ENCODE assay signal across 26 cellular contexts in the genomic region with DNA sequence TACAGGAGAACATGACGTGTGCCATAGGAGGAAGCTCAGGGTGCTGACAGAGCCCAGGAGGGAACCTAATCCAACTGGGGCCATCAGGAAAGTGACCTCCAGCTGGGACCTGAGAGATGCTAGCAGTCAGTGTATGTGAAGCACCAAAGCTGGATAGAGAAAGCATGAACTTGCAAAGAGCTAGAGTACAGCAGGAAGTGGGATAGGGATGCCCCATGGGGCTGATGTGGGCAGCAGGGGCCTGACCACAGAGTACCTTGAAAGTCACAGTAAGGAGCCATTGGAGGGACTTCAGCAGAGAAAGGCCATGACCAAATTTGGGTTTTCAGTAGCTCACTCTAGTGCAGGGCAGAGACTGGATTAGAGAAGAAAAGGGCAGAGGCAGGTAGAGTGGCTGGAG.
DNase-seq lines count a peak whose midpoint lies in the region; ATAC-seq, FAIRE-seq and TF ChIP-seq lines count a peak whose summit lies in the region.
"Had no signal": no experiment of that assay in that cellular context is flagged by ENCODE, and none has a peak within 500 bp of the region (broad histone marks: within the 10 kb centered on the region; RNA-seq: fewer than 3 reads in every experiment).

No MANE protein-coding gene starts in this region.

- TF ChIP-seq POLR2A in GM12878 (IDR thresholded peaks at IDR 0.05; ENCODE audit: low read depth, low read length), result no peak

- H3K4me1 Mint-ChIP-seq in CD4-positive, CD25-positive, alpha-beta regulatory T cell, result peaks cover 7 to 34% (median 20%) of the 10 kb centered on the region in 4 donors

- SMC1A ChIA-PET in GM12878 (lab: Charles Lee; ENCODE audit: uncharacterized antibody, unreplicated experiment), result interaction anchor here (1.6 kb wide), 1 partner anchor 23 kb away, joined by 4 read pairs; no protein-coding TSS in a partner anchor

- CTCF ChIA-PET in GM12878 (lab: Yijun Ruan, JAX), result interaction anchor here (0.8 kb wide), 1 partner anchor 62 kb away, joined by 3 read pairs; no protein-coding TSS in a partner anchor

- WGBS in GM12878 (ENCODE audit: insufficient coverage, insufficient replicate concordance, low lambda C conversion rate, missing lambda C conversion rate), result 40% methylated on average over 1 of the region's 1 CpG

- POLR2A ChIA-PET in GM12878 (lab: Charles Lee), result no interaction called here

- in situ Hi-C loops in GM12878 (cut with MboI), result no loop called here

- no peak for DNase-seq in CD4-positive, CD25-positive, alpha-beta regulatory T cell
- DNase-seq in GM12878 (ENCODE audit: low read depth, low spot score), result no peak
- no peak for DNase-seq in Right ventricle myocardium superior
- no peak for DNase-seq in KG1 (lab: John Stamatoyannopoulos, UW)
- DNase-seq: activated naive CD4-positive, alpha-beta T cell treated with anti-CD3 and anti-CD28 coated beads, Interleukin-2, amount 10 ng/mL, durations not matched to agents 7 days and 5 days; AML-193; amygdala; CD4-positive, alpha-beta T cell; heart right ventricle; kidney; NCI-H1417 treated with DMSO at 0.1 percent for 48 hours; NCI-H226; NCI-H774; SW 1271; T1000; testis had no signal

- peaks cover 9% of the 10 kb centered on the region for H3K4me1 ChIP-seq in CD4-positive, CD25-positive, alpha-beta regulatory T cell (ENCODE audit: control insufficient read depth, insufficient read depth, low read length, poor library complexity, severe bottlenecking)
- H3K4me1 ChIP-seq in GM12878 (ENCODE audit: control insufficient read depth, insufficient read depth, low read length), result no peaks in the 10 kb centered on the region
- H3K4me1 ChIP-seq: parathyroid adenoma, testis had no signal

- H3K27me3 Mint-ChIP-seq in CD4-positive, CD25-positive, alpha-beta regulatory T cell, result peaks cover 4% of the 10 kb centered on the region
- H3K27me3 Mint-ChIP-seq: CD4-positive, alpha-beta T cell; stimulated activated naive CD8-positive, alpha-beta T cell treated with anti-CD3 and anti-CD28 coated beads, Interleukin-15, Interleukin-2, amounts not matched to agents 100 ng/mL and 50 ng/mL, for 24 hours had no signal

- H3K27me3 ChIP-seq in CD4-positive, CD25-positive, alpha-beta regulatory T cell (ENCODE audit: control insufficient read depth, insufficient read depth, low read length), result no peaks in the 10 kb centered on the region
- H3K27me3 ChIP-seq in GM12878 (replicated peaks in 1 of 2; ENCODE audit: control insufficient read depth in 2 of 2, insufficient read depth in 2 of 2, low read length in 1 of 2), result no peaks in the 10 kb centered on the region; a peak in 1 of 4 replicates
- H3K27me3 ChIP-seq: heart right ventricle, testis had no signal

- no peak for TF ChIP-seq EP300 in GM12878 (IDR thresholded peaks at IDR 0.05; ENCODE audit: borderline replicate concordance in 1 of 2, control insufficient read depth in 1 of 2, low read depth in 2 of 2, low read length in 2 of 2)

- no peak overlapping the region for H3K4me2 ChIP-seq in GM12878 (ENCODE audit: control insufficient read depth, insufficient read depth)

- H3K4me3 Mint-ChIP-seq in CD4-positive, CD25-positive, alpha-beta regulatory T cell, result no peak overlapping the region
- H3K4me3 Mint-ChIP-seq: activated naive CD4-positive, alpha-beta T cell treated with anti-CD3 and anti-CD28 coated beads, Interleukin-2, amount 10 ng/mL, durations not matched to agents 7 days and 5 days; CD4-positive, alpha-beta T cell; stimulated activated naive CD8-positive, alpha-beta T cell treated with anti-CD3 and anti-CD28 coated beads, Interleukin-15, Interleukin-2, amounts not matched to agents 100 ng/mL and 50 ng/mL, for 24 hours; WTC11 had no signal

- H3K36me3 Mint-ChIP-seq in CD4-positive, CD25-positive, alpha-beta regulatory T cell, result peaks cover 8% of the 10 kb centered on the region
- H3K36me3 Mint-ChIP-seq: WTC11 had no signal

- H3K4me3 ChIP-seq in CD4-positive, CD25-positive, alpha-beta regulatory T cell (ENCODE audit: low read depth, low read length), result no peak overlapping the region
- H3K4me3 ChIP-seq in GM12878, result no peak overlapping the region
- H3K4me3 ChIP-seq: HAP-1, heart right ventricle, smooth muscle cell, testis had no signal

- no peak for ATAC-seq in CD4-positive, CD25-positive, alpha-beta regulatory T cell (ENCODE audit: low read depth in 2 of 2)
- peak; percentile 70 for ATAC-seq in GM21423 (IDR thresholded peaks at IDR 0.05; ENCODE audit: unreplicated experiment)
- ATAC-seq in HG03565 (IDR thresholded peaks at IDR 0.05; ENCODE audit: unreplicated experiment), result peak; percentile 40
- peak; percentile 64 for ATAC-seq in GM12878
- no peak for ATAC-seq in HG02970 (IDR thresholded peaks at IDR 0.05; ENCODE audit: low FRiP score, unreplicated experiment)
- no peak for ATAC-seq in Right ventricle myocardium superior (ENCODE audit: poor library complexity)
- ATAC-seq: heart right ventricle, WTC11 had no signal

- no peaks in the 10 kb centered on the region for H4K20me1 ChIP-seq in GM12878 (ENCODE audit: control insufficient read depth, insufficient read depth)

- H3K79me2 ChIP-seq in GM12878 (ENCODE audit: control insufficient read depth, insufficient read depth, low read length), result no peaks in the 10 kb centered on the region
- H3K79me2 ChIP-seq: parathyroid adenoma had no signal

- no peak overlapping the region for H3K27ac ChIP-seq in CD4-positive, CD25-positive, alpha-beta regulatory T cell (ENCODE audit: insufficient read depth, low read length, poor library complexity, severe bottlenecking)
- H3K27ac ChIP-seq in GM12878 (ENCODE audit: control insufficient read depth, insufficient read depth), result no peak overlapping the region
- H3K27ac ChIP-seq: heart right ventricle, parathyroid adenoma, testis had no signal

- no peaks in the 10 kb centered on the region for H3K9me3 ChIP-seq in CD4-positive, CD25-positive, alpha-beta regulatory T cell (ENCODE audit: control insufficient read depth in 2 of 2, low read length in 2 of 2)
- no peaks in the 10 kb centered on the region for H3K9me3 ChIP-seq in GM12878 (replicated peaks; ENCODE audit: control insufficient read depth, insufficient read depth, low read length)
- H3K9me3 ChIP-seq: HAP-1, heart right ventricle, testis had no signal

- RAD21 ChIA-PET in GM12878 (lab: Charles Lee; ENCODE audit: unreplicated experiment), result no interaction called here

- FAIRE-seq in GM12878 (lab: Jason Lieb, UNC), result no peak
- FAIRE-seq: D721Med, frontal cortex, kidney had no signal

- H3K27ac Mint-ChIP-seq in CD4-positive, CD25-positive, alpha-beta regulatory T cell, result peak overlapping the region in 2 of 3 donors; percentile 57 to 70
- H3K27ac Mint-ChIP-seq: activated naive CD4-positive, alpha-beta T cell treated with anti-CD3 and anti-CD28 coated beads, Interleukin-2, amount 10 ng/mL, durations not matched to agents 7 days and 5 days; CD4-positive, alpha-beta T cell; stimulated activated naive CD8-positive, alpha-beta T cell treated with anti-CD3 and anti-CD28 coated beads, Interleukin-15, Interleukin-2, amounts not matched to agents 100 ng/mL and 50 ng/mL, for 24 hours; WTC11 had no signal

- TF ChIP-seq RAD21 in GM12878 (IDR thresholded peaks at IDR 0.05; ENCODE audit: insufficient read depth, low read depth, low read length), result no peak

- no peak for TF ChIP-seq CTCF in GM12878 (IDR thresholded peaks at IDR 0.05 in 2 of 3, conservative IDR thresholded peaks at IDR 0.05 in 1 of 3; ENCODE audit: control insufficient read depth in 2 of 3, extremely low read depth in 1 of 3, insufficient read depth in 1 of 3, low read depth in 3 of 3, low read length in 3 of 3)

- intact Hi-C loops in GM12878 (cut with micrococcal nuclease; ENCODE audit: unreplicated experiment) (no loop called here), Right ventricle myocardium superior (cut with DNase I) (loop anchor here (10.0 kb wide), 1 partner anchor 192 kb away; no protein-coding TSS in a partner anchor)

- no peak overlapping the region for H2AFZ ChIP-seq in GM12878 (ENCODE audit: control insufficient read depth, low read depth, low read length)
- H2AFZ ChIP-seq: parathyroid adenoma had no signal

- H3K9me3 Mint-ChIP-seq in CD4-positive, CD25-positive, alpha-beta regulatory T cell, result peaks cover 0 to 3% (median 0%) of the 10 kb centered on the region in 7 donors
- H3K9me3 Mint-ChIP-seq: CD4-positive, alpha-beta T cell; stimulated activated naive CD8-positive, alpha-beta T cell treated with anti-CD3 and anti-CD28 coated beads, Interleukin-15, Interleukin-2, amounts not matched to agents 100 ng/mL and 50 ng/mL, for 24 hours; WTC11 had no signal

- H3K9ac ChIP-seq in GM12878 (ENCODE audit: control insufficient read depth, insufficient read depth, low read length), result no peak overlapping the region
- H3K9ac ChIP-seq: parathyroid adenoma had no signal

- no peaks in the 10 kb centered on the region for H3K36me3 ChIP-seq in CD4-positive, CD25-positive, alpha-beta regulatory T cell (ENCODE audit: control insufficient read depth, insufficient read depth, low read length)
- no peaks in the 10 kb centered on the region for H3K36me3 ChIP-seq in GM12878 (ENCODE audit: control insufficient read depth in 2 of 2, insufficient read depth in 2 of 2, low read length in 1 of 2)
- H3K36me3 ChIP-seq: HAP-1 had no signal

- BruUV-seq in GM12878 (replicated peaks; lab: Mats Ljungman, UMichigan), result no TSS peak

TF ChIP-seq in GM12878, 131 proteins besides CTCF, POLR2A, EP300 and RAD21:
- TF ChIP-seq ETV6 (conservative IDR thresholded peaks at IDR 0.05 in 1 of 2, IDR thresholded peaks at IDR 0.05 in 1 of 2; ENCODE audit: borderline replicate concordance in 1 of 2, low read depth in 1 of 2) (no peak), NR2C2 (IDR thresholded peaks at IDR 0.05; ENCODE audit: borderline replicate concordance, control insufficient read depth, insufficient read length, low read depth) (no peak), RUNX3 (IDR thresholded peaks at IDR 0.05; ENCODE audit: low read length) (peak; percentile 52), SRF (IDR thresholded peaks at IDR 0.05; ENCODE audit: low read depth in 2 of 2, low read length in 2 of 2) (0 out of 4 replicates have a peak, but pooled peaks of 1 of the 2 experiments have one; percentile 24), HSF1 (IDR thresholded peaks at IDR 0.05; ENCODE audit: low read depth, low read length) (no peak)

Comparison
In these comparisons a context has a peak if more than half of its experiments do, and no peak if none do; other contexts are left out.
1. ATAC-seq: peak in GM21423 (single experiment), HG03565 (single experiment) and GM12878 (single experiment); none in CD4-positive, CD25-positive, alpha-beta regulatory T cell (0 of 2), HG02970 (single experiment) and Right ventricle myocardium superior (single experiment).